In the genomic region with DNA sequence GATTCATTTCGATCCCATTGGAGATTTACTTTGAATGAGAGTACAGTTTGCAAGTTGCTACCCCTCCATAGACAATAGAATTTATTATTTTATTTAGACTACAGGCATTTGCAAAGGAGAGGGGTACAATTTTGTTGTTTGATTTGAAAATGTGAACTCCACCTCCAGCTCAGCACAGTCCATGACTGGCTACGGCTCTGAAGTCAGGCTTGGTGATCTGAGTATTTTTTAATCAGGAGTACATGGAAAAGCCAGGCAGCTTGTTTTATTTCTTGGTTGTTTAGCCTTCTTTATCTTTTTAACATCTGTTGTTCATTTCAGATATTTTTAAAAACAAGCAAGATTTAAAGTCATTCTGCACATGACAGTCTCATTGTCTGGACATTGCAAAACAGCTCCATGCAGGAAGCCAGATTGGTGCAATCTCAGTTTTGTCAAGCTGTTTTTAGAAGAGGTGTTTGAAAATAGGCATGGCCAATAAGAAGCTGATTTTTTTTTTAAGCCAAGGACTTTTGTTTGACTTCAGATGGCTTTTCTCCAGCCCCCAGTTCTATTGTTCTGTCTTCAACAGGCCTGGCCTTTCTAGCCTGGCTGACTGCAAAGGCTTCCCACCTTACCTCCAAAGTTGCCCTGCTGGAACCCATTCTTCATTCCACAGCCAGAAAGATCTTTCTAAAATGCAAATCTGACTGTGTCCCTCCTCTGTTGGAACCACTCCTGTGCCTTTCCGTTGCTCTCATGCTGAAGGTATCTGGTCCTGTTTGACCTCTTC, we compare ENCODE assay signal across 17 cellular contexts. TPM values are rescaled to one million over a fixed set of nuclear protein-coding genes. Genes with fewer than 3 reads are reported as not detected.
A peak's percentile ranks its signal among the peaks of the same experiment; 100 is the strongest.
DNase-seq lines count a peak whose midpoint lies in the region; ATAC-seq and TF ChIP-seq lines count a peak whose summit lies in the region.
"Had no signal": no experiment of that assay in that cellular context is flagged by ENCODE, and none has a peak within 500 bp of the region (broad histone marks: within the 10 kb centered on the region; RNA-seq: fewer than 3 reads in every experiment).

No MANE protein-coding gene starts in this region.

- H3K4me1 ChIP-seq in A673 (ENCODE audit: insufficient read depth, low read length, poor library complexity, severe bottlenecking): peaks cover 82% of the 10 kb centered on the region
- peaks cover 0 to 68% of the 10 kb centered on the region in 2 donors for H3K4me1 ChIP-seq in ascending aorta
- peaks cover 0 to 44% of the 10 kb centered on the region in 2 donors for H3K4me1 ChIP-seq in right atrium auricular region
- H3K4me1 ChIP-seq: A549 had no signal

- H3K27me3 ChIP-seq in A673 (replicated peaks; ENCODE audit: insufficient read depth, low read depth, low read length, poor library complexity) (no peaks in the 10 kb centered on the region), ascending aorta (no peaks in the 10 kb centered on the region), right atrium auricular region (no peaks in the 10 kb centered on the region)

- H3K9me3 ChIP-seq in A673 (ENCODE audit: low read depth, low read length, poor library complexity, severe bottlenecking) (no peaks in the 10 kb centered on the region), ascending aorta (peaks cover 0 to 3% of the 10 kb centered on the region in 2 donors), right atrium auricular region (no peaks in the 10 kb centered on the region)
- H3K9me3 ChIP-seq: A549 had no signal

- intact Hi-C loops in A673 (cut with micrococcal nuclease; ENCODE audit: unreplicated experiment): no loop called here
- intact Hi-C loops in ascending aorta (cut with DNase I): no loop called here

- H3K4me3 ChIP-seq in A673 (ENCODE audit: low read depth, low read length, poor library complexity, severe bottlenecking): no peak overlapping the region
- H3K4me3 ChIP-seq in ascending aorta: no peak overlapping the region
- H3K4me3 ChIP-seq in right atrium auricular region: no peak overlapping the region
- H3K4me3 ChIP-seq: A549 had no signal

- DNase-seq in A673 (ENCODE audit: low spot score): peak; percentile 32
- no peak for DNase-seq in ascending aorta (ENCODE audit: low spot score in 2 of 2)
- no peak for DNase-seq in right atrium auricular region (ENCODE audit: low spot score)
- DNase-seq in pons (ENCODE audit: low spot score): peak; percentile 79
- no peak for DNase-seq in activated naive CD8-positive, alpha-beta T cell treated with anti-CD3 and anti-CD28 coated beads, Interleukin-2, amount 50 U/mL, for 24 hours
- no peak for DNase-seq in stimulated activated CD4-positive, alpha-beta T cell treated with anti-CD3 and anti-CD28 coated beads, Interleukin-12 subunit alpha, Interleukin-12 subunit beta, amount 100 ng/mL, for 4 hours
- DNase-seq: activated CD4-positive, alpha-beta memory T cell treated with anti-CD3 and anti-CD28 coated beads for 36 hours; hippocampal formation; NCI-H2081 treated with DMSO at 0.1 percent for 48 hours; nephron progenitor cell had no signal

- H3K36me3 ChIP-seq in A673 (ENCODE audit: insufficient read depth, low read length, poor library complexity, severe bottlenecking): peaks cover 12% of the 10 kb centered on the region
- no peaks in the 10 kb centered on the region for H3K36me3 ChIP-seq in ascending aorta
- H3K36me3 ChIP-seq in right atrium auricular region: no peaks in the 10 kb centered on the region

- CTCF ChIA-PET in A673 (lab: Charles Lee): no interaction called here

- no TSS peak for BruUV-seq in A673 (replicated peaks; lab: Mats Ljungman, UMichigan)

- no peaks in the 10 kb centered on the region for H3K27me3 Mint-ChIP-seq in activated naive CD8-positive, alpha-beta T cell treated with anti-CD3 and anti-CD28 coated beads, Interleukin-2, amount 50 U/mL, for 24 hours
- H3K27me3 Mint-ChIP-seq: activated CD4-positive, alpha-beta memory T cell treated with anti-CD3 and anti-CD28 coated beads for 36 hours had no signal

- no peaks in the 10 kb centered on the region for H3K4me1 Mint-ChIP-seq in activated naive CD8-positive, alpha-beta T cell treated with anti-CD3 and anti-CD28 coated beads, Interleukin-2, amount 50 U/mL, for 24 hours
- H3K4me1 Mint-ChIP-seq: stimulated activated effector memory CD8-positive, alpha-beta T cell treated with anti-CD3 and anti-CD28 coated beads, Interleukin-12 subunit alpha, Interleukin-12 subunit beta, amount 100 ng/mL, for 72 hours had no signal

- H3K36me3 Mint-ChIP-seq in activated naive CD8-positive, alpha-beta T cell treated with anti-CD3 and anti-CD28 coated beads, Interleukin-2, amount 50 U/mL, for 24 hours (ENCODE audit: low read depth): no peaks in the 10 kb centered on the region
- H3K36me3 Mint-ChIP-seq: activated CD4-positive, alpha-beta memory T cell treated with anti-CD3 and anti-CD28 coated beads for 36 hours; stimulated activated effector memory CD8-positive, alpha-beta T cell treated with anti-CD3 and anti-CD28 coated beads, Interleukin-12 subunit alpha, Interleukin-12 subunit beta, amount 100 ng/mL, for 72 hours had no signal

- peaks cover 3% of the 10 kb centered on the region for H3K9me3 Mint-ChIP-seq in activated naive CD8-positive, alpha-beta T cell treated with anti-CD3 and anti-CD28 coated beads, Interleukin-2, amount 50 U/mL, for 24 hours

- no peak for ATAC-seq in HG03342 (IDR thresholded peaks at IDR 0.05; ENCODE audit: unreplicated experiment)
- no peak for ATAC-seq in GM18519 (IDR thresholded peaks at IDR 0.05; ENCODE audit: low FRiP score, unreplicated experiment)
- no peak for ATAC-seq in activated naive CD8-positive, alpha-beta T cell treated with anti-CD3 and anti-CD28 coated beads, Interleukin-2, amount 50 U/mL, for 24 hours
- ATAC-seq: A549; activated naive CD4-positive, alpha-beta T cell treated with anti-CD3 and anti-CD28 coated beads, Interleukin-2, amount 50 U/mL, for 72 hours; HCT116; stimulated activated effector memory CD8-positive, alpha-beta T cell treated with anti-CD3 and anti-CD28 coated beads, Interleukin-12 subunit alpha, Interleukin-12 subunit beta, amount 100 ng/mL, for 72 hours had no signal

- POLR2A ChIA-PET in A673 (lab: Charles Lee; ENCODE audit: low non-redundant PET): no interaction called here

- H3K27ac ChIP-seq in A673 (ENCODE audit: low read depth, low read length, poor library complexity, severe bottlenecking): peak overlapping the region; percentile 21
- H3K27ac ChIP-seq in ascending aorta: peak overlapping the region; percentile 43 to 56
- peak overlapping the region; percentile 52 to 54 for H3K27ac ChIP-seq in right atrium auricular region
- H3K27ac ChIP-seq: A549 had no signal

- H3K4me3 Mint-ChIP-seq in activated naive CD8-positive, alpha-beta T cell treated with anti-CD3 and anti-CD28 coated beads, Interleukin-2, amount 50 U/mL, for 24 hours: no peak overlapping the region
- H3K4me3 Mint-ChIP-seq: activated CD4-positive, alpha-beta memory T cell treated with anti-CD3 and anti-CD28 coated beads for 36 hours; nephron progenitor cell; stimulated activated effector memory CD8-positive, alpha-beta T cell treated with anti-CD3 and anti-CD28 coated beads, Interleukin-12 subunit alpha, Interleukin-12 subunit beta, amount 100 ng/mL, for 72 hours; T-helper 1 cell treated with Interleukin-12 subunit alpha and Interleukin-12 subunit beta and Interleukin-4 antibody, amounts not matched to agents 30 μg/mL and 1 μg/mL, for 36 hours had no signal

- no peak overlapping the region for H3K27ac Mint-ChIP-seq in activated naive CD8-positive, alpha-beta T cell treated with anti-CD3 and anti-CD28 coated beads, Interleukin-2, amount 50 U/mL, for 24 hours
- H3K27ac Mint-ChIP-seq: activated CD4-positive, alpha-beta memory T cell treated with anti-CD3 and anti-CD28 coated beads for 36 hours; activated naive CD4-positive, alpha-beta T cell treated with anti-CD3 and anti-CD28 coated beads, Interleukin-2, amount 50 U/mL, for 72 hours; nephron progenitor cell; stimulated activated effector memory CD8-positive, alpha-beta T cell treated with anti-CD3 and anti-CD28 coated beads, Interleukin-12 subunit alpha, Interleukin-12 subunit beta, amount 100 ng/mL, for 72 hours; T-helper 1 cell treated with Interleukin-12 subunit alpha and Interleukin-12 subunit beta and Interleukin-4 antibody, amounts not matched to agents 30 μg/mL and 1 μg/mL, for 36 hours had no signal

- TF ChIP-seq CTCF in A673 (conservative IDR thresholded peaks at IDR 0.05; ENCODE audit: low read depth, low read length) (no peak), ascending aorta (IDR thresholded peaks at IDR 0.05) (no peak), right atrium auricular region (IDR thresholded peaks at IDR 0.05) (no peak)

RNA-seq across cellular contexts. Expression of a gene that starts 12.2 kb away (rescaled TPM):
- total RNA-seq in A673 (2021): 69.6 and 74.8 TPM in 2 replicates
- total RNA-seq in ascending aorta: 94.1 TPM
- 10 to 100 TPM; 24.0 to 43.6 TPM for total RNA-seq in right atrium auricular region
- total RNA-seq: activated CD4-positive, alpha-beta memory T cell treated with anti-CD3 and anti-CD28 coated beads for 36 hours; activated naive CD4-positive, alpha-beta T cell treated with anti-CD3 and anti-CD28 coated beads, Interleukin-2, amount 50 U/mL, for 72 hours had no signal

Comparison
In these comparisons a context has a peak if more than half of its experiments do, and no peak if none do; other contexts are left out.
1. DNase-seq: peak in A673 (single experiment) and pons (single experiment); none in ascending aorta (0 of 2), right atrium auricular region (single experiment), activated naive CD8-positive, alpha-beta T cell treated with anti-CD3 and anti-CD28 coated beads, Interleukin-2, amount 50 U/mL, for 24 hours (single experiment) and stimulated activated CD4-positive, alpha-beta T cell treated with anti-CD3 and anti-CD28 coated beads, Interleukin-12 subunit alpha, Interleukin-12 subunit beta, amount 100 ng/mL, for 4 hours (single experiment).
2. Peak in every context shown above with its lines, with median percentiles within 50 percentile points of each other: H3K27ac ChIP-seq.